ENCODE assay signal across 36 cellular contexts in the genomic region with DNA sequence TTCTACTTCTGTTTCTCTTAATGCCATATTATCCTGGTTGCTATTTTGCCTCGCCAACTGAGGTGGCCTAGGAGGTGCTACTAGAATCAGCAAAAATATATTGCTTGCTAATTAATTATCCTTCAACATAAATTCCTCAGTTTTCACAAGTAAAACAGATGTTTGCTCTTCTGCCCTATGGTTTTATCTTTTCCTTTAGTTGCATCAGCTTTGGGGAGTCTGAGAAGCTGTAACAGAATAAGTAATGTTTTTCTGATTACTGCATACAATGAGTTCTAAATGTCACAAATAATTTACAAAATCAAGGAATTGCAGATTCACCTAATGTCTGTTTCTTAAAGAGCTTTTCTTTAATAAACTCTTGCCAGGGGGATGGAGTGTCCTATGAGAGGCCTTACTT. TPM values are rescaled to one million over a fixed set of nuclear protein-coding genes. Genes with fewer than 3 reads are reported as not detected.
"Had no signal": no experiment of that assay in that cellular context is flagged by ENCODE, and none has a peak within 500 bp of the region (broad histone marks: within the 10 kb centered on the region; RNA-seq: fewer than 3 reads in every experiment).

No MANE protein-coding gene starts in this region.

- H2AFZ ChIP-seq: PC-9 had no signal

- H3K9me3 ChIP-seq: adrenal gland, body of pancreas, breast epithelium had no signal

- H3K4me3 ChIP-seq: adrenal gland, body of pancreas, breast epithelium, PC-9 had no signal

- H3K27me3 Mint-ChIP-seq: activated CD4-positive, alpha-beta memory T cell treated with anti-CD3 and anti-CD28 coated beads for 36 hours; activated naive CD4-positive, alpha-beta T cell treated with anti-CD3 and anti-CD28 coated beads, Interleukin-2, amount 50 U/mL, for 24 hours; activated naive CD8-positive, alpha-beta T cell treated with anti-CD3 and anti-CD28 coated beads, Interleukin-2, amount 10 ng/mL, durations not matched to agents 7 days and 5 days; activated T-helper 17 cell treated with anti-CD3 and anti-CD28 coated beads, Interleukin-2, amount 50 U/mL, for 72 hours had no signal

- H3K27ac ChIP-seq: adrenal gland, body of pancreas, breast epithelium, KMS-11, PC-9, RWPE1 had no signal

- H3K36me3 Mint-ChIP-seq: activated CD4-positive, alpha-beta memory T cell treated with anti-CD3 and anti-CD28 coated beads for 36 hours; activated naive CD4-positive, alpha-beta T cell treated with anti-CD3 and anti-CD28 coated beads, Interleukin-2, amount 50 U/mL, for 24 hours; activated naive CD8-positive, alpha-beta T cell treated with anti-CD3 and anti-CD28 coated beads, Interleukin-2, amount 10 ng/mL, durations not matched to agents 7 days and 5 days; WTC11 had no signal

- H3K27ac Mint-ChIP-seq: activated CD4-positive, alpha-beta memory T cell treated with anti-CD3 and anti-CD28 coated beads for 36 hours; activated naive CD4-positive, alpha-beta T cell treated with anti-CD3 and anti-CD28 coated beads, Interleukin-2, amount 50 U/mL, for 24 hours; activated naive CD8-positive, alpha-beta T cell treated with anti-CD3 and anti-CD28 coated beads, Interleukin-2, amount 10 ng/mL, durations not matched to agents 7 days and 5 days; activated T-cell treated with anti-CD3 and anti-CD28 coated beads, Interleukin-2, amount 50 U/mL, for 72 hours; activated T-helper 17 cell treated with anti-CD3 and anti-CD28 coated beads, Interleukin-2, amount 50 U/mL, for 72 hours; WTC11 had no signal

- H3K27me3 ChIP-seq: adrenal gland, body of pancreas, breast epithelium had no signal

- H3K4me3 Mint-ChIP-seq: activated CD4-positive, alpha-beta memory T cell treated with anti-CD3 and anti-CD28 coated beads for 36 hours; activated naive CD4-positive, alpha-beta T cell treated with anti-CD3 and anti-CD28 coated beads, Interleukin-2, amount 50 U/mL, for 24 hours; activated naive CD8-positive, alpha-beta T cell treated with anti-CD3 and anti-CD28 coated beads, Interleukin-2, amount 10 ng/mL, durations not matched to agents 7 days and 5 days; activated T-cell treated with anti-CD3 and anti-CD28 coated beads, Interleukin-2, amount 50 U/mL, for 72 hours; activated T-helper 17 cell treated with anti-CD3 and anti-CD28 coated beads, Interleukin-2, amount 50 U/mL, for 72 hours; WTC11 had no signal

- DNase-seq: activated CD4-positive, alpha-beta memory T cell treated with anti-CD3 and anti-CD28 coated beads for 36 hours; activated CD4-positive, alpha-beta T cell treated with anti-CD3 and anti-CD28 coated beads for 4 hours; activated CD4-positive, alpha-beta T cell treated with anti-CD3 and anti-CD28 coated beads, Interleukin-2, amount 50 U/mL, for 1 hour; activated CD8-positive, alpha-beta memory T cell treated with anti-CD3 and anti-CD28 coated beads, Interleukin-2, amount 50 U/mL, for 48 hours; activated effector memory CD4-positive, alpha-beta T cell treated with anti-CD3 and anti-CD28 coated beads, Interleukin-2, amount 50 U/mL, for 16 hours; activated naive CD4-positive, alpha-beta T cell; activated naive CD8-positive, alpha-beta T cell treated with anti-CD3 and anti-CD28 coated beads, Interleukin-2, amount 10 ng/mL, durations not matched to agents 7 days and 5 days; activated T-cell treated with anti-CD3 and anti-CD28 coated beads, Interleukin-2, amount 50 U/mL, for 1 hour; activated T-cell treated with anti-CD3 and anti-CD28 coated beads, Interleukin-2, amount 50 U/mL, for 72 hours; adrenal gland; body of pancreas; MM.1S; NCI-H1092 treated with DMSO at 0.1 percent for 48 hours; NCI-H1417; NCI-H146; NCI-H187; NCI-H2081; NCI-H2171 treated with DMSO at 0.1 percent for 48 hours; NCI-H2227 treated with DMSO at 0.1 percent for 48 hours; NCI-H446; NCI-H524 treated with DMSO at 0.1 percent for 48 hours; NK-92 treated with Interleukin-12 subunit alpha and Interleukin-12 subunit beta, amount 100 ng/mL, for 24 hours; PC-9; SIG-M5; SW 1271; T1000 had no signal

- H3K4me1 Mint-ChIP-seq: activated naive CD4-positive, alpha-beta T cell treated with anti-CD3 and anti-CD28 coated beads, Interleukin-2, amount 50 U/mL, for 24 hours; activated naive CD8-positive, alpha-beta T cell treated with anti-CD3 and anti-CD28 coated beads, Interleukin-2, amount 10 ng/mL, durations not matched to agents 7 days and 5 days; activated T-helper 17 cell treated with anti-CD3 and anti-CD28 coated beads, Interleukin-2, amount 50 U/mL, for 72 hours had no signal

- H3K4me1 ChIP-seq: breast epithelium had no signal

- ATAC-seq: activated CD4-positive, CD25-positive, alpha-beta regulatory T cell treated with anti-CD3 and anti-CD28 coated beads, Interleukin-2, amount 50 U/mL, for 24 hours; activated T-cell treated with anti-CD3 and anti-CD28 coated beads, Interleukin-2, amount 50 U/mL, for 72 hours; activated T-helper 17 cell treated with anti-CD3 and anti-CD28 coated beads, Interleukin-2, amount 50 U/mL, for 72 hours; body of pancreas; Right ventricle myocardium inferior; WTC11 had no signal

- H3K9ac ChIP-seq: KMS-11 had no signal

- H3K9me3 Mint-ChIP-seq: activated CD4-positive, alpha-beta memory T cell treated with anti-CD3 and anti-CD28 coated beads for 36 hours; activated naive CD4-positive, alpha-beta T cell treated with anti-CD3 and anti-CD28 coated beads, Interleukin-2, amount 50 U/mL, for 24 hours; activated naive CD8-positive, alpha-beta T cell treated with anti-CD3 and anti-CD28 coated beads, Interleukin-2, amount 10 ng/mL, durations not matched to agents 7 days and 5 days; activated T-cell treated with anti-CD3 and anti-CD28 coated beads, Interleukin-2, amount 50 U/mL, for 72 hours; activated T-helper 17 cell treated with anti-CD3 and anti-CD28 coated beads, Interleukin-2, amount 50 U/mL, for 72 hours; WTC11 had no signal

- H3K36me3 ChIP-seq: adrenal gland, breast epithelium had no signal

- H3K4me2 ChIP-seq: KMS-11, PC-9 had no signal

RNA-seq across cellular contexts. Expression of gene GULP1, which starts 36.7 kb away (rescaled TPM):
- total RNA-seq: activated CD4-positive, alpha-beta memory T cell treated with anti-CD3 and anti-CD28 coated beads for 36 hours; activated naive CD8-positive, alpha-beta T cell treated with anti-CD3 and anti-CD28 coated beads, Interleukin-2, amount 10 ng/mL, durations not matched to agents 7 days and 5 days; activated T-cell treated with anti-CD3 and anti-CD28 coated beads, Interleukin-2, amount 50 U/mL, for 72 hours; activated T-helper 17 cell treated with anti-CD3 and anti-CD28 coated beads, Interleukin-2, amount 50 U/mL, for 72 hours; T-helper 1 cell treated with Interleukin-12 subunit alpha and Interleukin-12 subunit beta and Interleukin-4 antibody, amounts not matched to agents 30 ng/mL and 1 ng/mL, for 36 hours; T-helper 2 cell treated with Interferon-gamma antibody and Interleukin-4, amounts not matched to agents 100 ng/mL and 5 ng/mL, for 36 hours had no signal
